1 cellular context compared by ENCODE assay signal in genomic region chr20:62782149-62782892, GRCh38.
TF ChIP-seq lines count a peak whose summit lies in the region.

No MANE protein-coding gene starts in this region.

TF ChIP-seq in HepG2, 621 proteins besides CTCF, POLR2A, EP300 and RAD21 (continues in another document):
- no peak for TF ChIP-seq FOXA3 (CRISPR knock-in tag; IDR thresholded peaks at IDR 0.05)
- TF ChIP-seq DBP (CRISPR knock-in tag; IDR thresholded peaks at IDR 0.05; ENCODE audit: not compliant biosample characterization) = no peak
- no peak for TF ChIP-seq ZNF839 (CRISPR knock-in tag; IDR thresholded peaks at IDR 0.05; ENCODE audit: borderline replicate concordance)
- no peak for TF ChIP-seq ZSCAN25 (CRISPR knock-in tag; IDR thresholded peaks at IDR 0.05)
- no peak for TF ChIP-seq PAXIP1 (CRISPR knock-in tag; conservative IDR thresholded peaks at IDR 0.05)
- TF ChIP-seq ARID2 (CRISPR knock-in tag; IDR thresholded peaks at IDR 0.05; ENCODE audit: borderline replicate concordance) = no peak
- TF ChIP-seq ZNF883 (CRISPR knock-in tag; IDR thresholded peaks at IDR 0.05; ENCODE audit: not compliant biosample characterization) = peak; percentile 41
- TF ChIP-seq TAF15 (IDR thresholded peaks at IDR 0.05; ENCODE audit: low read depth, low read length, poor library complexity, severe bottlenecking) = no peak
- no peak for TF ChIP-seq ATF6 (CRISPR knock-in tag; conservative IDR thresholded peaks at IDR 0.05)
- TF ChIP-seq ZNF598 (CRISPR knock-in tag; IDR thresholded peaks at IDR 0.05; ENCODE audit: borderline replicate concordance) = 0 out of 2 replicates have a peak, but pooled peaks have one; percentile 29
- no peak for TF ChIP-seq FLYWCH1 (CRISPR knock-in tag; IDR thresholded peaks at IDR 0.05)
- 0 out of 2 replicates have a peak, but pooled peaks have one; percentile 27 for TF ChIP-seq ARNT2 (CRISPR knock-in tag; IDR thresholded peaks at IDR 0.05; ENCODE audit: low read depth)
- TF ChIP-seq STAG1 (CRISPR knock-in tag; IDR thresholded peaks at IDR 0.05) = peak; percentile 53
- 0 out of 2 replicates have a peak, but pooled peaks have one; percentile 6 for TF ChIP-seq FOSL2 (CRISPR knock-in tag; IDR thresholded peaks at IDR 0.05)
- TF ChIP-seq ZNF709 (CRISPR knock-in tag; IDR thresholded peaks at IDR 0.05) = no peak
- TF ChIP-seq MTERF4 (CRISPR knock-in tag; IDR thresholded peaks at IDR 0.05) = no peak
- no peak for TF ChIP-seq ZMYM3 (CRISPR knock-in tag; IDR thresholded peaks at IDR 0.05)
- TF ChIP-seq ZNF768 (CRISPR knock-in tag; IDR thresholded peaks at IDR 0.05) = peak; percentile 48; the same call in 1 of the 2 replicates
- TF ChIP-seq REXO4 (CRISPR knock-in tag; IDR thresholded peaks at IDR 0.05; ENCODE audit: borderline replicate concordance) = no peak
- TF ChIP-seq, protein P1, sequence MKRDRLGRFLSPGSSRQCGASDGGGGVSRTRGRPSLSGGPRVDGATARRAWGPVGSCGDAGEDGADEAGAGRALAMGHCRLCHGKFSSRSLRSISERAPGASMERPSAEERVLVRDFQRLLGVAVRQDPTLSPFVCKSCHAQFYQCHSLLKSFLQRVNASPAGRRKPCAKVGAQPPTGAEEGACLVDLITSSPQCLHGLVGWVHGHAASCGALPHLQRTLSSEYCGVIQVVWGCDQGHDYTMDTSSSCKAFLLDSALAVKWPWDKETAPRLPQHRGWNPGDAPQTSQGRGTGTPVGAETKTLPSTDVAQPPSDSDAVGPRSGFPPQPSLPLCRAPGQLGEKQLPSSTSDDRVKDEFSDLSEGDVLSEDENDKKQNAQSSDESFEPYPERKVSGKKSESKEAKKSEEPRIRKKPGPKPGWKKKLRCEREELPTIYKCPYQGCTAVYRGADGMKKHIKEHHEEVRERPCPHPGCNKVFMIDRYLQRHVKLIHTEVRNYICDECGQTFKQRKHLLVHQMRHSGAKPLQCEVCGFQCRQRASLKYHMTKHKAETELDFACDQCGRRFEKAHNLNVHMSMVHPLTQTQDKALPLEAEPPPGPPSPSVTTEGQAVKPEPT (CRISPR knock-in tag; IDR thresholded peaks at IDR 0.05; ENCODE audit: low read depth) = no peak
- 0 out of 4 replicates have a peak, but pooled peaks of 1 of the 2 experiments have one; percentile 10 for TF ChIP-seq ATF4 (CRISPR knock-in tag; IDR thresholded peaks at IDR 0.05)
- TF ChIP-seq NAIF1 (CRISPR knock-in tag; IDR thresholded peaks at IDR 0.05; ENCODE audit: borderline replicate concordance) = no peak
- TF ChIP-seq, protein P2, sequence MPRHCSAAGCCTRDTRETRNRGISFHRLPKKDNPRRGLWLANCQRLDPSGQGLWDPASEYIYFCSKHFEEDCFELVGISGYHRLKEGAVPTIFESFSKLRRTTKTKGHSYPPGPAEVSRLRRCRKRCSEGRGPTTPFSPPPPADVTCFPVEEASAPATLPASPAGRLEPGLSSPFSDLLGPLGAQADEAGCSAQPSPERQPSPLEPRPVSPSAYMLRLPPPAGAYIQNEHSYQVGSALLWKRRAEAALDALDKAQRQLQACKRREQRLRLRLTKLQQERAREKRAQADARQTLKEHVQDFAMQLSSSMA (CRISPR knock-in tag; IDR thresholded peaks at IDR 0.05) = no peak
- no peak for TF ChIP-seq PHF21A (CRISPR knock-in tag; IDR thresholded peaks at IDR 0.05)
- TF ChIP-seq, protein P3, sequence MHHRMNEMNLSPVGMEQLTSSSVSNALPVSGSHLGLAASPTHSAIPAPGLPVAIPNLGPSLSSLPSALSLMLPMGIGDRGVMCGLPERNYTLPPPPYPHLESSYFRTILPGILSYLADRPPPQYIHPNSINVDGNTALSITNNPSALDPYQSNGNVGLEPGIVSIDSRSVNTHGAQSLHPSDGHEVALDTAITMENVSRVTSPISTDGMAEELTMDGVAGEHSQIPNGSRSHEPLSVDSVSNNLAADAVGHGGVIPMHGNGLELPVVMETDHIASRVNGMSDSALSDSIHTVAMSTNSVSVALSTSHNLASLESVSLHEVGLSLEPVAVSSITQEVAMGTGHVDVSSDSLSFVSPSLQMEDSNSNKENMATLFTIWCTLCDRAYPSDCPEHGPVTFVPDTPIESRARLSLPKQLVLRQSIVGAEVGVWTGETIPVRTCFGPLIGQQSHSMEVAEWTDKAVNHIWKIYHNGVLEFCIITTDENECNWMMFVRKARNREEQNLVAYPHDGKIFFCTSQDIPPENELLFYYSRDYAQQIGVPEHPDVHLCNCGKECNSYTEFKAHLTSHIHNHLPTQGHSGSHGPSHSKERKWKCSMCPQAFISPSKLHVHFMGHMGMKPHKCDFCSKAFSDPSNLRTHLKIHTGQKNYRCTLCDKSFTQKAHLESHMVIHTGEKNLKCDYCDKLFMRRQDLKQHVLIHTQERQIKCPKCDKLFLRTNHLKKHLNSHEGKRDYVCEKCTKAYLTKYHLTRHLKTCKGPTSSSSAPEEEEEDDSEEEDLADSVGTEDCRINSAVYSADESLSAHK (CRISPR knock-in tag; IDR thresholded peaks at IDR 0.05; ENCODE audit: borderline replicate concordance) = no peak
- no peak for TF ChIP-seq ZBTB34 (CRISPR knock-in tag; IDR thresholded peaks at IDR 0.05)
- TF ChIP-seq CBX1 (IDR thresholded peaks at IDR 0.05; ENCODE audit: low read depth) = no peak
- no peak for TF ChIP-seq SKIL (CRISPR knock-in tag; IDR thresholded peaks at IDR 0.05; ENCODE audit: borderline replicate concordance)
- TF ChIP-seq ZNF383 (CRISPR knock-in tag; IDR thresholded peaks at IDR 0.05; ENCODE audit: borderline replicate concordance) = no peak
- TF ChIP-seq, protein P4, sequence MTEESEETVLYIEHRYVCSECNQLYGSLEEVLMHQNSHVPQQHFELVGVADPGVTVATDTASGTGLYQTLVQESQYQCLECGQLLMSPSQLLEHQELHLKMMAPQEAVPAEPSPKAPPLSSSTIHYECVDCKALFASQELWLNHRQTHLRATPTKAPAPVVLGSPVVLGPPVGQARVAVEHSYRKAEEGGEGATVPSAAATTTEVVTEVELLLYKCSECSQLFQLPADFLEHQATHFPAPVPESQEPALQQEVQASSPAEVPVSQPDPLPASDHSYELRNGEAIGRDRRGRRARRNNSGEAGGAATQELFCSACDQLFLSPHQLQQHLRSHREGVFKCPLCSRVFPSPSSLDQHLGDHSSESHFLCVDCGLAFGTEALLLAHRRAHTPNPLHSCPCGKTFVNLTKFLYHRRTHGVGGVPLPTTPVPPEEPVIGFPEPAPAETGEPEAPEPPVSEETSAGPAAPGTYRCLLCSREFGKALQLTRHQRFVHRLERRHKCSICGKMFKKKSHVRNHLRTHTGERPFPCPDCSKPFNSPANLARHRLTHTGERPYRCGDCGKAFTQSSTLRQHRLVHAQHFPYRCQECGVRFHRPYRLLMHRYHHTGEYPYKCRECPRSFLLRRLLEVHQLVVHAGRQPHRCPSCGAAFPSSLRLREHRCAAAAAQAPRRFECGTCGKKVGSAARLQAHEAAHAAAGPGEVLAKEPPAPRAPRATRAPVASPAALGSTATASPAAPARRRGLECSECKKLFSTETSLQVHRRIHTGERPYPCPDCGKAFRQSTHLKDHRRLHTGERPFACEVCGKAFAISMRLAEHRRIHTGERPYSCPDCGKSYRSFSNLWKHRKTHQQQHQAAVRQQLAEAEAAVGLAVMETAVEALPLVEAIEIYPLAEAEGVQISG (CRISPR knock-in tag; IDR thresholded peaks at IDR 0.05) = 0 out of 2 replicates have a peak, but pooled peaks have one; percentile 22
- TF ChIP-seq ERF (CRISPR knock-in tag; IDR thresholded peaks at IDR 0.05) = no peak
- TF ChIP-seq ZFP62 (CRISPR knock-in tag; IDR thresholded peaks at IDR 0.05) = no peak
- no peak for TF ChIP-seq ZIK1 (CRISPR knock-in tag; IDR thresholded peaks at IDR 0.05; ENCODE audit: borderline replicate concordance, low read depth)
- TF ChIP-seq MBNL3 (CRISPR knock-in tag; conservative IDR thresholded peaks at IDR 0.05) = no peak
- TF ChIP-seq SIX4 (CRISPR knock-in tag; IDR thresholded peaks at IDR 0.05) = no peak
- TF ChIP-seq KDM2A (CRISPR knock-in tag; IDR thresholded peaks at IDR 0.05; ENCODE audit: borderline replicate concordance, low read depth) = peak; percentile 51
- TF ChIP-seq SMARCE1 (IDR thresholded peaks at IDR 0.05; ENCODE audit: borderline replicate concordance) = no peak
- peak; percentile 32; the same call in 1 of the 2 replicates for TF ChIP-seq SMC3 (IDR thresholded peaks at IDR 0.05; ENCODE audit: low read length)
- TF ChIP-seq KMT2A (CRISPR knock-in tag; IDR thresholded peaks at IDR 0.05) = no peak
- TF ChIP-seq TOE1 (CRISPR knock-in tag; IDR thresholded peaks at IDR 0.05) = no peak
- TF ChIP-seq SRSF1 (optimal IDR thresholded peaks at IDR 0.05; ENCODE audit: low read depth, low read length) = no peak
- TF ChIP-seq ZMYM4 (CRISPR knock-in tag; IDR thresholded peaks at IDR 0.05) = no peak
- peak; percentile 42 for TF ChIP-seq TEAD3 (CRISPR knock-in tag; optimal IDR thresholded peaks at IDR 0.05; ENCODE audit: borderline replicate concordance)
